Comparison of ENCODE assay signal across 34 cellular contexts in the genomic region with DNA sequence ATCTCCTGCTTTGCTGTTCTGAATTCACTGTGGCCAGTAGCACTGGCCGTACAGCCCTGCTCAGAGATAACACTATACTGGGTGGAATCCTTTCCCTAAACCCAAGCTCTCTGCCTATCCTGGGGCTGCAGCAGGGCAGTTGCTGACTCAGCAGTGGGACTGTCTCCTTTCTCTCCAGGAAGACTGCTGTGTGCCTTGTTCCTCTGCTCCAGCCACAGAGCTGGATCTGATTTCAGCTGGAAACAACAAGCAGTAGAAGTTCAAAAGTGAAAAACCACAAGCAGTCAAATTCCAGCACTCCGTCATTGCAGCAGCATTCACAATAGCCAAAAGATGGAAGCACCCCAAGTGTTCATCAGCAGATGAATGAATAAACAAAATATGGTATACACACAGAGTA.
DNase-seq lines count a peak whose midpoint lies in the region; ATAC-seq and TF ChIP-seq lines count a peak whose summit lies in the region.
"Had no signal": no experiment of that assay in that cellular context is flagged by ENCODE, and none has a peak within 500 bp of the region (broad histone marks: within the 10 kb centered on the region; RNA-seq: fewer than 3 reads in every experiment).

No MANE protein-coding gene starts in this region.

- H3K4me3 ChIP-seq in KMS-11 (IDR thresholded peaks at IDR 0.05; ENCODE audit: insufficient read depth, low read depth, low read length), result no peak overlapping the region
- H3K4me3 ChIP-seq: adrenal gland, colonic mucosa, sigmoid colon had no signal

- no peak overlapping the region for H3K27ac ChIP-seq in KMS-11
- H3K27ac ChIP-seq: adrenal gland, colonic mucosa, neutrophil, sigmoid colon had no signal

- no peaks in the 10 kb centered on the region for H3K27me3 ChIP-seq in KMS-11 (ENCODE audit: insufficient read depth, low read depth)
- H3K27me3 ChIP-seq: adrenal gland, colonic mucosa, neutrophil, sigmoid colon had no signal

- ATAC-seq in activated naive CD4-positive, alpha-beta T cell treated with anti-CD3 and anti-CD28 coated beads, Interleukin-2, amount 50 U/mL, for 72 hours, result no peak
- ATAC-seq in GM19328 (IDR thresholded peaks at IDR 0.05; ENCODE audit: unreplicated experiment) (no peak), left lobe of liver (no peak), GM18502 (IDR thresholded peaks at IDR 0.05; ENCODE audit: poor library complexity, unreplicated experiment) (no peak)
- ATAC-seq: activated CD4-positive, CD25-positive, alpha-beta regulatory T cell treated with anti-CD3 and anti-CD28 coated beads, Interleukin-2, amount 50 U/mL, for 24 hours; left ventricle myocardium superior; Panc1; SK-N-SH treated with all-trans-retinoic acid at 6 μM for 48 hours; T-helper 17 cell had no signal

- peak overlapping the region; percentile 18; the same call in 1 of the 2 replicates for H3K4me2 ChIP-seq in KMS-11

- DNase-seq in AG08395 (ENCODE audit: low spot score), result peak; percentile 33
- DNase-seq in chondrocyte (ENCODE audit: low spot score), result no peak
- DNase-seq in iris pigment epithelial cell (ENCODE audit: low read depth), result peak; percentile 72
- no peak for DNase-seq in activated naive CD4-positive, alpha-beta T cell treated with anti-CD3 and anti-CD28 coated beads, Interleukin-2, amount 50 U/mL, for 72 hours (ENCODE audit: low spot score in 2 of 2)
- DNase-seq in left lobe of liver (ENCODE audit: low spot score), result no peak
- DNase-seq: activated CD4-positive, alpha-beta T cell treated with anti-CD3 and anti-CD28 coated beads, Interleukin-2, amount 50 U/mL, for 48 hours; activated naive CD4-positive, alpha-beta T cell treated with Interleukin-2 at 50 U/mL for 16 hours; adrenal gland; CD4-positive, alpha-beta memory T cell; colonic mucosa; effector CD4-positive, alpha-beta T cell; H9; head of caudate nucleus; left ventricle myocardium superior; mesendoderm; NCI-H1048; NCI-H1694; NCI-H446; NCI-H748 treated with DMSO at 0.1 percent for 48 hours; Right ventricle myocardium superior; sigmoid colon; stimulated activated CD4-positive, alpha-beta T cell treated with anti-CD3 and anti-CD28 coated beads, Interleukin-15, amount 100 ng/mL, for 24 hours; stimulated activated CD4-positive, alpha-beta T cell treated with anti-CD3 and anti-CD28 coated beads, Interleukin-4, amount 100 ng/mL, for 4 hours; T-helper 17 cell had no signal

- no peak for TF ChIP-seq CTCF in KMS-11 (conservative IDR thresholded peaks at IDR 0.05; ENCODE audit: low read depth, low read length)
- no peak for TF ChIP-seq CTCF in chondrocyte (IDR thresholded peaks at IDR 0.05)

- peak overlapping the region; percentile 45 for H3K27ac Mint-ChIP-seq in chondrocyte (ENCODE audit: unreplicated experiment)
- H3K27ac Mint-ChIP-seq in activated naive CD4-positive, alpha-beta T cell treated with anti-CD3 and anti-CD28 coated beads, Interleukin-2, amount 50 U/mL, for 72 hours, result no peak overlapping the region
- H3K27ac Mint-ChIP-seq: activated T-helper 1 cell treated with anti-CD3 and anti-CD28 coated beads, Interleukin-12 subunit alpha, Interleukin-12 subunit beta, Interleukin-2, Interleukin-4 antibody, amounts not matched to agents 30 ng/mL and 10 ng/mL and 1 ng/mL, durations not matched to agents 14 hours and 24 hours and 36 hours; CD4-positive, alpha-beta memory T cell; progenitor cell of endocrine pancreas; T-helper 17 cell; type B pancreatic cell had no signal

- peaks cover 20% of the 10 kb centered on the region for H3K4me1 ChIP-seq in KMS-11 (ENCODE audit: low read depth, poor library complexity, severe bottlenecking)
- H3K4me1 ChIP-seq: colonic mucosa had no signal

- no peaks in the 10 kb centered on the region for H3K27me3 Mint-ChIP-seq in chondrocyte (ENCODE audit: low read depth)
- H3K27me3 Mint-ChIP-seq: progenitor cell of endocrine pancreas, T-helper 17 cell, type B pancreatic cell had no signal

- no peaks in the 10 kb centered on the region for H3K9me3 Mint-ChIP-seq in chondrocyte (ENCODE audit: low read depth)
- peaks cover 0 to 5% of the 10 kb centered on the region in 2 donors for H3K9me3 Mint-ChIP-seq in activated naive CD4-positive, alpha-beta T cell treated with anti-CD3 and anti-CD28 coated beads, Interleukin-2, amount 50 U/mL, for 72 hours
- H3K9me3 Mint-ChIP-seq: type B pancreatic cell had no signal

- H3K36me3 Mint-ChIP-seq in chondrocyte (ENCODE audit: low read depth), result peaks cover 2% of the 10 kb centered on the region
- H3K36me3 Mint-ChIP-seq in activated naive CD4-positive, alpha-beta T cell treated with anti-CD3 and anti-CD28 coated beads, Interleukin-2, amount 50 U/mL, for 72 hours, result no peaks in the 10 kb centered on the region
- H3K36me3 Mint-ChIP-seq: CD4-positive, alpha-beta memory T cell had no signal

- H3K4me1 Mint-ChIP-seq in chondrocyte (ENCODE audit: low read depth), result peaks cover 14% of the 10 kb centered on the region
- H3K4me1 Mint-ChIP-seq: CD4-positive, alpha-beta memory T cell; T-helper 17 cell had no signal

- no peak overlapping the region for H2AFZ ChIP-seq in KMS-11 (ENCODE audit: low read depth)

- no peaks in the 10 kb centered on the region; the same call in 1 of the 2 replicates for H4K20me1 ChIP-seq in KMS-11 (ENCODE audit: insufficient read depth)

- peaks cover 4% of the 10 kb centered on the region; the same call in 1 of the 2 replicates for H3K79me2 ChIP-seq in KMS-11 (ENCODE audit: insufficient read depth, low read depth)

- no peak overlapping the region for H3K4me3 Mint-ChIP-seq in chondrocyte (ENCODE audit: unreplicated experiment)
- H3K4me3 Mint-ChIP-seq: activated T-helper 1 cell treated with anti-CD3 and anti-CD28 coated beads, Interleukin-12 subunit alpha, Interleukin-12 subunit beta, Interleukin-2, Interleukin-4 antibody, amounts not matched to agents 30 ng/mL and 10 ng/mL and 1 ng/mL, durations not matched to agents 14 hours and 24 hours and 36 hours; CD4-positive, alpha-beta memory T cell; H9; T-helper 17 cell; type B pancreatic cell had no signal

- no peaks in the 10 kb centered on the region for H3K36me3 ChIP-seq in KMS-11 (ENCODE audit: insufficient read depth)
- H3K36me3 ChIP-seq: adrenal gland, colonic mucosa, neutrophil, sigmoid colon had no signal

- no peak overlapping the region for H3K9ac ChIP-seq in KMS-11

Comparison
In these comparisons a context has a peak if more than half of its experiments do, and no peak if none do; other contexts are left out.
1. DNase-seq: peak in AG08395 (single experiment) and iris pigment epithelial cell (single experiment); none in chondrocyte (single experiment), activated naive CD4-positive, alpha-beta T cell treated with anti-CD3 and anti-CD28 coated beads, Interleukin-2, amount 50 U/mL, for 72 hours (0 of 2) and left lobe of liver (single experiment).